Comparison of ENCODE assay signal across 1 cellular context in the genomic region with DNA sequence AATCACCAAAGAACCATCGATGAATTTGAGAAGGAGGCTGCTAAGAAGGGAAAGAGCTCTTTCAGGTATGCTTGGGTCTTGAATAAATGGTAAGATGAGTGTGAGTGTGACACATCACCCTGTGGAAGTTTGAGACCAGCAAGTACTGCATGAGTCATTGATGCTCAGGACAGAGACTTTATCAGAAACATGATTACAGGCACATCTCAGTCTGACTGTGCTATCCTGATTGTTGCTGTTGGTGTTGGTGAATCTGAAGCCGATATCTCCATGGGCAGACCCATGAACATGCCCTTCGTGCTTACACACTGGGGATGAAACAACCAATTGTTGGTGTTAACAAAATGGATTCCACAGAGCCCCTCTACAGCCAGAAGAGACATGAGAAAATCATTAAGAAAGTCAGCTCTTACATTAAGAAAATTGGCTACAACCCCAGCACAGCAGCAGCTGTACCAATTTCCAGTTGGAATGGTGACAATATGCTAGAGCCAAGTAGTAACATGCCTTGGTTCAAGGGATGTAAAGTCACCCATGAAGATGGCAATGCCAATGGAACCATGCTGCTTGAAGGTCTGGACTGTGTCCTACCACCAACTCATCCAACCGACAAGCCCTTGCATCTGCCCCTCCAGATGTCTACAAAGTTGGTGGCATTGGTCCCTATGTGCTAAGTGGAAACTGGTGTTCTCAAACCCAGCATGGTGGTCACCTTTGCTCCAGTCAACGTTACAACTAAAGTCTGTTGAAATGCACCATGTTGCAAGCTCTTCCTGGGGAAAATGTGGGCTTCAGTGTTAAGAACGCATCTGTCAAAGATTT.
TF ChIP-seq lines count a peak whose summit lies in the region.

No MANE protein-coding gene starts in this region.

TF ChIP-seq in HCT116, 20 proteins besides CTCF, POLR2A, EP300 and RAD21 (continued from another document):
- TF ChIP-seq, protein P1, sequence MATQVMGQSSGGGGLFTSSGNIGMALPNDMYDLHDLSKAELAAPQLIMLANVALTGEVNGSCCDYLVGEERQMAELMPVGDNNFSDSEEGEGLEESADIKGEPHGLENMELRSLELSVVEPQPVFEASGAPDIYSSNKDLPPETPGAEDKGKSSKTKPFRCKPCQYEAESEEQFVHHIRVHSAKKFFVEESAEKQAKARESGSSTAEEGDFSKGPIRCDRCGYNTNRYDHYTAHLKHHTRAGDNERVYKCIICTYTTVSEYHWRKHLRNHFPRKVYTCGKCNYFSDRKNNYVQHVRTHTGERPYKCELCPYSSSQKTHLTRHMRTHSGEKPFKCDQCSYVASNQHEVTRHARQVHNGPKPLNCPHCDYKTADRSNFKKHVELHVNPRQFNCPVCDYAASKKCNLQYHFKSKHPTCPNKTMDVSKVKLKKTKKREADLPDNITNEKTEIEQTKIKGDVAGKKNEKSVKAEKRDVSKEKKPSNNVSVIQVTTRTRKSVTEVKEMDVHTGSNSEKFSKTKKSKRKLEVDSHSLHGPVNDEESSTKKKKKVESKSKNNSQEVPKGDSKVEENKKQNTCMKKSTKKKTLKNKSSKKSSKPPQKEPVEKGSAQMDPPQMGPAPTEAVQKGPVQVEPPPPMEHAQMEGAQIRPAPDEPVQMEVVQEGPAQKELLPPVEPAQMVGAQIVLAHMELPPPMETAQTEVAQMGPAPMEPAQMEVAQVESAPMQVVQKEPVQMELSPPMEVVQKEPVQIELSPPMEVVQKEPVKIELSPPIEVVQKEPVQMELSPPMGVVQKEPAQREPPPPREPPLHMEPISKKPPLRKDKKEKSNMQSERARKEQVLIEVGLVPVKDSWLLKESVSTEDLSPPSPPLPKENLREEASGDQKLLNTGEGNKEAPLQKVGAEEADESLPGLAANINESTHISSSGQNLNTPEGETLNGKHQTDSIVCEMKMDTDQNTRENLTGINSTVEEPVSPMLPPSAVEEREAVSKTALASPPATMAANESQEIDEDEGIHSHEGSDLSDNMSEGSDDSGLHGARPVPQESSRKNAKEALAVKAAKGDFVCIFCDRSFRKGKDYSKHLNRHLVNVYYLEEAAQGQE (IDR thresholded peaks at IDR 0.05; ENCODE audit: low read depth) = no peak
- TF ChIP-seq EZH2 (IDR thresholded peaks at IDR 0.05) (no peak), ZNF274 (IDR thresholded peaks at IDR 0.05; ENCODE audit: low read depth, low read length) (no peak), YY1 (IDR thresholded peaks at IDR 0.05; ENCODE audit: extremely low read depth, insufficient replicate concordance, low read depth, low read length) (no peak), SIN3A (IDR thresholded peaks at IDR 0.05; ENCODE audit: low read depth) (no peak), SRF (IDR thresholded peaks at IDR 0.05; ENCODE audit: low read depth) (no peak), POLR2AphosphoS5 (IDR thresholded peaks at IDR 0.05; ENCODE audit: low read depth, low read length) (no peak)
